27 cellular contexts compared by ENCODE assay signal in the genomic region with DNA sequence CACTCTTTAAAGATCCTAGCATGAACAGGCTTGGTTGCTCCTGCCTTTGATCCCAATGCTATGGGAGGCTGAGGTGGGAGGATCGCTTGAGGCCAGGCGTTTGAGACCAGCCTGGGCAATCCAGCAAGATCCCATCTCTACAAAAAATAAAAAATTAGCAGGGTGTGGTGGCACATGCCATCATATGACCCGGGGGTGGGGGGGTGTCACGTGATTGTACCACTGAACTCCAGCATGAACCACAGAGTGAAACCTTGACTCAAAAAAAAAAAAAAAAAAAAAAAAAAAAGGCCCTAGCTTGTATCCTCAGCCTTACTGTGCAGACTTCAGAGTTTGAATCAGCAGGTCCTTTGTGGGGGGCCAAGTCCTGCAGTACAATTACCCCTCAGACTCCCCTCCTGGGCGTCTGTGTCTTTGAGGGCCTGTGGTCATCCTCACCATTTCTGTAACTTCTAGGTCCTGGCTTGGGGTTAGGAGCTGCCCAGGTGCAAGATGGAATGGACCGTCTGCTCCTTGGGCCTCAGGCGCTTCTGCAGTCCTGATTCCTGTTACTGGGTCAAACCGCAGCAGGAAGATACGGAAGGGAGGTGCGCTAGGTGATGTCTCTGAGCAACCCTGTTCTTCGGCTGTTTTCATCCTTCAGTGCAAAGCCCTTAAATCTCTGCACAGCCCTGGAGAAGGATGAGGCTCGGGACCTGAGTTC.
"Had no signal": no experiment of that assay in that cellular context is flagged by ENCODE, and none has a peak within 500 bp of the region (broad histone marks: within the 10 kb centered on the region; RNA-seq: fewer than 3 reads in every experiment).

No MANE protein-coding gene starts in this region.

- H3K9me3 ChIP-seq: ascending aorta, gastrocnemius medialis, left ventricle myocardium inferior, neutrophil, ovary, prostate gland, sigmoid colon had no signal

- H3K27me3 ChIP-seq: ascending aorta, brain microvascular endothelial cell, gastrocnemius medialis, hepatocyte, ovary had no signal

- H3K27ac Mint-ChIP-seq: activated naive CD4-positive, alpha-beta T cell treated with anti-CD3 and anti-CD28 coated beads, Interleukin-2, amount 10 ng/mL, durations not matched to agents 7 days and 5 days; activated naive CD8-positive, alpha-beta T cell treated with anti-CD3 and anti-CD28 coated beads, Interleukin-2, amount 10 ng/mL, durations not matched to agents 7 days and 5 days; activated T-cell treated with anti-CD3 and anti-CD28 coated beads, Interleukin-2, amount 50 U/mL, for 24 hours; effector memory CD8-positive, alpha-beta T cell; stimulated activated effector memory CD8-positive, alpha-beta T cell treated with anti-CD3 and anti-CD28 coated beads, Interleukin-12 subunit alpha, Interleukin-12 subunit beta, amount 100 ng/mL, for 72 hours; stimulated activated naive CD8-positive, alpha-beta T cell treated with anti-CD3 and anti-CD28 coated beads, Interleukin-15, Interleukin-2, amounts not matched to agents 100 ng/mL and 50 ng/mL, for 24 hours had no signal

- H3K36me3 ChIP-seq: ascending aorta, brain microvascular endothelial cell, gastrocnemius medialis, left ventricle myocardium inferior, neutrophil, ovary, prostate gland, sigmoid colon, WERI-Rb-1 had no signal

- H3K36me3 Mint-ChIP-seq: activated naive CD4-positive, alpha-beta T cell treated with anti-CD3 and anti-CD28 coated beads, Interleukin-2, amount 10 ng/mL, durations not matched to agents 7 days and 5 days; activated naive CD8-positive, alpha-beta T cell treated with anti-CD3 and anti-CD28 coated beads, Interleukin-2, amount 10 ng/mL, durations not matched to agents 7 days and 5 days; stimulated activated effector memory CD8-positive, alpha-beta T cell treated with anti-CD3 and anti-CD28 coated beads, Interleukin-12 subunit alpha, Interleukin-12 subunit beta, amount 100 ng/mL, for 72 hours had no signal

- H3K4me2 ChIP-seq: hepatocyte had no signal

- H3K4me1 ChIP-seq: ascending aorta, prostate gland had no signal

- H3K4me3 Mint-ChIP-seq: activated naive CD4-positive, alpha-beta T cell treated with anti-CD3 and anti-CD28 coated beads, Interleukin-2, amount 10 ng/mL, durations not matched to agents 7 days and 5 days; activated naive CD8-positive, alpha-beta T cell treated with anti-CD3 and anti-CD28 coated beads, Interleukin-2, amount 10 ng/mL, durations not matched to agents 7 days and 5 days; activated T-cell treated with anti-CD3 and anti-CD28 coated beads, Interleukin-2, amount 50 U/mL, for 24 hours; effector memory CD8-positive, alpha-beta T cell; nephron; stimulated activated effector memory CD8-positive, alpha-beta T cell treated with anti-CD3 and anti-CD28 coated beads, Interleukin-12 subunit alpha, Interleukin-12 subunit beta, amount 100 ng/mL, for 72 hours; stimulated activated naive CD8-positive, alpha-beta T cell treated with anti-CD3 and anti-CD28 coated beads, Interleukin-15, Interleukin-2, amounts not matched to agents 100 ng/mL and 50 ng/mL, for 24 hours had no signal

- H3K27ac ChIP-seq: ascending aorta, brain microvascular endothelial cell, gastrocnemius medialis, hepatocyte, left ventricle myocardium inferior, neutrophil, ovary, prostate gland, sigmoid colon, WERI-Rb-1 had no signal

- H3K4me1 Mint-ChIP-seq: activated naive CD4-positive, alpha-beta T cell treated with anti-CD3 and anti-CD28 coated beads, Interleukin-2, amount 10 ng/mL, durations not matched to agents 7 days and 5 days; activated naive CD8-positive, alpha-beta T cell treated with anti-CD3 and anti-CD28 coated beads, Interleukin-2, amount 10 ng/mL, durations not matched to agents 7 days and 5 days; stimulated activated effector memory CD8-positive, alpha-beta T cell treated with anti-CD3 and anti-CD28 coated beads, Interleukin-12 subunit alpha, Interleukin-12 subunit beta, amount 100 ng/mL, for 72 hours had no signal

- H2AFZ ChIP-seq: hepatocyte had no signal

- ATAC-seq: effector memory CD8-positive, alpha-beta T cell; gastrocnemius medialis; stimulated activated effector memory CD8-positive, alpha-beta T cell treated with anti-CD3 and anti-CD28 coated beads, Interleukin-12 subunit alpha, Interleukin-12 subunit beta, amount 100 ng/mL, for 72 hours had no signal

- DNase-seq: activated CD4-positive, alpha-beta T cell treated with anti-CD3 and anti-CD28 coated beads, Interleukin-2, amount 50 U/mL, for 4 hours; activated CD4-positive, CD25-positive, alpha-beta regulatory T cell treated with anti-CD3 and anti-CD28 coated beads, Interleukin-2, amount 50 U/mL, for 72 hours; activated CD8-positive, alpha-beta memory T cell treated with anti-CD3 and anti-CD28 coated beads, Interleukin-2, amount 50 U/mL, for 4 hours; activated gamma-delta T cell; activated naive CD4-positive, alpha-beta T cell treated with anti-CD3 and anti-CD28 coated beads, Interleukin-2, amount 10 ng/mL, durations not matched to agents 7 days and 5 days; activated naive CD8-positive, alpha-beta T cell treated with anti-CD3 and anti-CD28 coated beads, Interleukin-2, amount 10 ng/mL, durations not matched to agents 7 days and 5 days; activated T-cell treated with anti-CD3 and anti-CD28 coated beads, Interleukin-2, amount 50 U/mL, for 24 hours; brain microvascular endothelial cell; cortex of kidney; effector memory CD8-positive, alpha-beta T cell; erythroblast; gastrocnemius medialis; glutamatergic neuron; islet precursor cell; left ventricle myocardium inferior; ovary; sigmoid colon; small intestine; stimulated activated CD4-positive, alpha-beta T cell treated with anti-CD3 and anti-CD28 coated beads, Interleukin-4, amount 100 ng/mL, for 24 hours; WERI-Rb-1 had no signal

- FAIRE-seq: small intestine had no signal

- H3K4me3 ChIP-seq: ascending aorta, gastrocnemius medialis, hepatocyte, left ventricle myocardium inferior, ovary, prostate gland, sigmoid colon had no signal

- H3K9me3 Mint-ChIP-seq: activated naive CD4-positive, alpha-beta T cell treated with anti-CD3 and anti-CD28 coated beads, Interleukin-2, amount 10 ng/mL, durations not matched to agents 7 days and 5 days; activated naive CD8-positive, alpha-beta T cell treated with anti-CD3 and anti-CD28 coated beads, Interleukin-2, amount 10 ng/mL, durations not matched to agents 7 days and 5 days; activated T-cell treated with anti-CD3 and anti-CD28 coated beads, Interleukin-2, amount 50 U/mL, for 24 hours; effector memory CD8-positive, alpha-beta T cell; nephron; stimulated activated effector memory CD8-positive, alpha-beta T cell treated with anti-CD3 and anti-CD28 coated beads, Interleukin-12 subunit alpha, Interleukin-12 subunit beta, amount 100 ng/mL, for 72 hours; stimulated activated naive CD8-positive, alpha-beta T cell treated with anti-CD3 and anti-CD28 coated beads, Interleukin-15, Interleukin-2, amounts not matched to agents 100 ng/mL and 50 ng/mL, for 24 hours had no signal

- H3K79me2 ChIP-seq: hepatocyte had no signal
